Comparison of ENCODE assay signal across 10 cellular contexts in the genomic region with DNA sequence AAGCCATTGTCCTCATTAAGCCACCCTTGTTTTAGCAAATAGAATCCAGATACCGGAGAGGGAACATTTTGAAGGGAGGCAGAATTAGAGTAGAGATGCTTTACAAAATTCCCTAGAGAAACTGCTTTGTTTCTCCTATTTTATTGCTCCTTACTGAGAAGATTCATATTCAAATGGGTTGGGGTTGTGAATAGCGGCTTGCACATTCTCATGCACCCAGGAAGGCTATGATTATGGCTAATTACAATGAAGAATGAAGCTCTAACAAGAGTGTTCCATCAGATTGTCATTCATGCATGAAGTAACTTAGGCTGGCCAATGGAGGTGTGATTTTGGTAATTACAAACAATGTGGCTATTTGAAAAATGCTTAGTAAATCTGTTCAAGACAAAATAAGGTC.
DNase-seq lines count a peak whose midpoint lies in the region; ATAC-seq, FAIRE-seq and TF ChIP-seq lines count a peak whose summit lies in the region.
"Had no signal": no experiment of that assay in that cellular context is flagged by ENCODE, and none has a peak within 500 bp of the region (broad histone marks: within the 10 kb centered on the region; RNA-seq: fewer than 3 reads in every experiment).

No MANE protein-coding gene starts in this region.

- H3K27ac ChIP-seq in caudate nucleus (ENCODE audit: low read depth, low read length) (peak overlapping the region; percentile 97), kidney (ENCODE audit: low read depth in 2 of 2, low read length in 2 of 2) (no peak overlapping the region), subcutaneous abdominal adipose tissue (ENCODE audit: low read depth, low read length) (no peak overlapping the region)
- H3K27ac ChIP-seq: prostate gland had no signal

- no peak for FAIRE-seq in kidney (lab: Jason Lieb, UNC)

- intact Hi-C loops in kidney (cut with DNase I): no loop called here

- peak overlapping the region; percentile 62 to 65 for H3K4me3 ChIP-seq in kidney (ENCODE audit: low read length in 2 of 2)
- H3K4me3 ChIP-seq in subcutaneous abdominal adipose tissue (ENCODE audit: low read depth in 1 of 5, low read length in 5 of 5): peak overlapping the region; percentile 41 to 52 (median 48)
- H3K4me3 ChIP-seq: MG63 had no signal

- H3K4me1 ChIP-seq in kidney (ENCODE audit: control insufficient read depth in 1 of 2, insufficient read depth in 1 of 2, low read depth in 1 of 2, low read length in 2 of 2) (no peaks in the 10 kb centered on the region), subcutaneous abdominal adipose tissue (ENCODE audit: control insufficient read depth in 5 of 5, insufficient read depth in 5 of 5, low read length in 5 of 5) (peaks cover 0 to 6% (median 5%) of the 10 kb centered on the region in 5 donors)
- H3K4me1 ChIP-seq: prostate gland had no signal

- H3K27me3 ChIP-seq in subcutaneous abdominal adipose tissue (ENCODE audit: control insufficient read depth in 5 of 5, insufficient read depth in 4 of 5, low read length in 5 of 5): no peaks in the 10 kb centered on the region
- H3K27me3 ChIP-seq: MG63 had no signal

- DNase-seq in NCI-H2171 treated with DMSO at 0.1 percent for 48 hours (lab: John Stamatoyannopoulos, UW): peak; percentile 42
- no peak for DNase-seq in NCI-H2171 (lab: John Stamatoyannopoulos, UW)
- peak in 3 of 61 donors; percentile 47 to 73 (median 73) for DNase-seq in caudate nucleus (lab: John Stamatoyannopoulos, UW)
- no peak for DNase-seq in kidney
- DNase-seq in GOT3 (lab: John Stamatoyannopoulos, UW): no peak
- DNase-seq in NOMO-1 treated with dmso at 0.1 percent for 144 hours (lab: John Stamatoyannopoulos, UW; ENCODE audit: unreplicated experiment): no peak

- H3K9me3 ChIP-seq in kidney (ENCODE audit: control insufficient read depth in 1 of 2, low read length in 2 of 2) (no peaks in the 10 kb centered on the region), subcutaneous abdominal adipose tissue (ENCODE audit: control insufficient read depth in 5 of 5, low read length in 5 of 5) (no peaks in the 10 kb centered on the region)
- H3K9me3 ChIP-seq: MG63, prostate gland had no signal

- H3K36me3 ChIP-seq in kidney (ENCODE audit: control insufficient read depth in 1 of 2, insufficient read depth in 2 of 2, low read length in 2 of 2): no peaks in the 10 kb centered on the region
- no peaks in the 10 kb centered on the region for H3K36me3 ChIP-seq in subcutaneous abdominal adipose tissue (ENCODE audit: control insufficient read depth in 5 of 5, insufficient read depth in 5 of 5, low read length in 5 of 5)
- H3K36me3 ChIP-seq: MG63, prostate gland had no signal

- H3K9ac ChIP-seq in kidney (ENCODE audit: low read length in 2 of 2): peak overlapping the region in 1 of 2 donors; percentile 22
- peak overlapping the region in 2 of 5 donors; percentile 5 to 24 for H3K9ac ChIP-seq in subcutaneous abdominal adipose tissue (ENCODE audit: low read length in 5 of 5)

- TF ChIP-seq CTCF in kidney (IDR thresholded peaks at IDR 0.05; ENCODE audit: borderline replicate concordance, extremely low read depth, insufficient read depth): no peak

- no peak for ATAC-seq in GM21447 (IDR thresholded peaks at IDR 0.05; ENCODE audit: unreplicated experiment)
